ENCODE assay signal across 17 cellular contexts in the genomic region with DNA sequence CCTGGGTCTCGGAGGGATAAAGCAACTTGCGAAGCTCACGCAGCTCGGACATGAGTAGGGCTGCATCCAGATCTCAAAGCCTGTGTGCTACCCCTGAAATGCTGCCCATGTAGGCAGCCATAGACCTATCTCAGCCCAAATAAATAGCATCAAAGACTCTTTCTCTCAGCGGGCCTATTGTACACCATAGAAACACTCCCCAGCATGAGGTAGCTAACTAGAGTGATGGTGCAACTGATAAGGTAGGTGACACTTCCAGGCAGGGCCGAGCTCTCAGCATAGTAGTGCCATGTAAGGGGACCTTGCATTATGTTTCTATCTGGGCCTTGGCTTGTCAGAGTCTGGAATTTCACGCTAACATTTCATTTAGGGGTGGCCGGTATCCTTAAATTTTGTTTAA.
"Had no signal": no experiment of that assay in that cellular context is flagged by ENCODE, and none has a peak within 500 bp of the region (broad histone marks: within the 10 kb centered on the region; RNA-seq: fewer than 3 reads in every experiment).

No MANE protein-coding gene starts in this region.

- H3K27me3 Mint-ChIP-seq: stimulated activated naive B cell treated with anti-CD40 and anti-IgM and Interleukin-4, amounts not matched to agents 10 μg/mL and 1 μg/mL and 100 μg/mL, for 72 hours had no signal

- H3K4me3 Mint-ChIP-seq: nephron; stimulated activated naive B cell treated with anti-CD40 and anti-IgM and Interleukin-4, amounts not matched to agents 10 μg/mL and 1 μg/mL and 100 μg/mL, for 72 hours had no signal

- DNase-seq: effector memory CD4-positive, alpha-beta T cell; erythroblast; foreskin melanocyte; head of caudate nucleus; kidney glomerular epithelial cell; mammary epithelial cell; mucosa of descending colon; spleen; stimulated activated CD4-positive, alpha-beta T cell treated with anti-CD3 and anti-CD28 coated beads, Interleukin-15, amount 100 ng/mL, for 24 hours; stimulated activated CD4-positive, alpha-beta T cell treated with anti-CD3 and anti-CD28 coated beads, Interleukin-1b, Interleukin-23, amount 100 ng/mL, for 48 hours; stimulated activated CD4-positive, alpha-beta T cell treated with anti-CD3 and anti-CD28 coated beads, Interleukin-4, amount 100 ng/mL, for 24 hours; stimulated activated naive B cell treated with anti-CD40 and anti-IgM and Interleukin-4, amounts not matched to agents 10 μg/mL and 1 μg/mL and 100 μg/mL, for 72 hours; stomach; substantia nigra; transverse colon had no signal

- ATAC-seq: mucosa of descending colon; sciatic nerve; stimulated activated naive B cell treated with anti-CD40 and anti-IgM and Interleukin-4, amounts not matched to agents 10 μg/mL and 1 μg/mL and 100 μg/mL, for 72 hours had no signal

- H3K27ac Mint-ChIP-seq: nephron; stimulated activated naive B cell treated with anti-CD40 and anti-IgM and Interleukin-4, amounts not matched to agents 10 μg/mL and 1 μg/mL and 100 μg/mL, for 72 hours had no signal

- H3K4me1 Mint-ChIP-seq: nephron had no signal
